In the genomic region with DNA sequence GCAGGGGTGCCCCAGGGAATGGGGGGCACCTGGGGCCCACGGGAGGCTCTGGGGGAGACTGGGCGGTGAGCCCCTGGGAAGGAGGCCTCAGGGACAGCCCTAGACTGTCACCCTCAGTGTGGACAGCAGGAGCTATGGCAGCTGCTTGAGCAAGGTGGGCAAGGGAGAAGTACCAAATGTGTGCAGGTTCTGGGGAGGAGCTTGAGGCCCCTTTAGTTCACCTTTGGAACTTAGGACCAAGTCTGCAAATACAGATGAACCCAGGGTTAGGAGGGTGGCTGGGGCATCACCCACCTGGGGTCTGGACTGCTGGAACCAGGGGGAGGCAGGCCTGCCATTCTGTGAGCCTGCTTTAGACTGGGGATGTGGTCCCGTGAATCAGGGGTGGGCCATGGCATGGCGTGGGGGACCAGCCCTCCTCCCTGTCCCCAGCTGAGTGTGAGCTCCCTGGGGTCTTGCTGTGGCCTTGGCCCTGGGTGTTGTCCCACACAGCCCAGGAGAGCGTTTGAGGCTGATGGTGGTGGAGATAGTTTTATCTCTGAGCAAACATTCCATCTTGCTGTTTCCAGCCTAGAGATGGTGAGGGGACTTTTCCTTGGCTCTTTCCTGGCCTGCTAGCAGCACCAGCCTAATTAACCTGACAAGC, we compare ENCODE assay signal across 24 cellular contexts.
DNase-seq lines count a peak whose midpoint lies in the region; ATAC-seq and TF ChIP-seq lines count a peak whose summit lies in the region.
"Had no signal": no experiment of that assay in that cellular context is flagged by ENCODE, and none has a peak within 500 bp of the region (broad histone marks: within the 10 kb centered on the region; RNA-seq: fewer than 3 reads in every experiment).

No MANE protein-coding gene starts in this region.

- no peak overlapping the region for H3K4me3 Mint-ChIP-seq in natural killer cell treated with Interleukin-12 subunit alpha and Interleukin-12 subunit beta and Interleukin-15 and Interleukin-18, amount 100 ng/mL, for 72 hours
- no peak overlapping the region for H3K4me3 Mint-ChIP-seq in natural killer cell
- H3K4me3 Mint-ChIP-seq: activated T-helper 1 cell treated with anti-CD3 and anti-CD28 coated beads, Interleukin-12 subunit alpha, Interleukin-12 subunit beta, Interleukin-2, Interleukin-4 antibody, amounts not matched to agents 30 ng/mL and 10 ng/mL and 1 ng/mL, durations not matched to agents 14 hours and 24 hours and 36 hours; central memory CD8-positive, alpha-beta T cell; nephron progenitor cell; T-cell had no signal

- no peak overlapping the region for H3K14ac ChIP-seq in neuronal stem cell (ENCODE audit: low read length)

- no peak overlapping the region for H3K27ac Mint-ChIP-seq in natural killer cell treated with Interleukin-12 subunit alpha and Interleukin-12 subunit beta and Interleukin-15 and Interleukin-18, amount 100 ng/mL, for 72 hours
- no peak overlapping the region for H3K27ac Mint-ChIP-seq in natural killer cell
- H3K27ac Mint-ChIP-seq: activated T-helper 1 cell treated with anti-CD3 and anti-CD28 coated beads, Interleukin-12 subunit alpha, Interleukin-12 subunit beta, Interleukin-2, Interleukin-4 antibody, amounts not matched to agents 30 ng/mL and 10 ng/mL and 1 ng/mL, durations not matched to agents 14 hours and 24 hours and 36 hours; nephron progenitor cell; T-cell had no signal

- no peaks in the 10 kb centered on the region for H3K79me1 ChIP-seq in neuronal stem cell (ENCODE audit: low read depth, low read length)

- no peaks in the 10 kb centered on the region for H3K36me3 ChIP-seq in neuronal stem cell (replicated peaks in 1 of 2; ENCODE audit: control insufficient read depth in 2 of 2, insufficient read depth in 2 of 2, low read length in 2 of 2)
- H3K36me3 ChIP-seq: SJSA1, tibial nerve had no signal

- ATAC-seq in natural killer cell treated with Interleukin-12 subunit alpha and Interleukin-12 subunit beta and Interleukin-15 and Interleukin-18, amount 100 ng/mL, for 72 hours = no peak
- no peak for ATAC-seq in natural killer cell
- ATAC-seq: Panc1, T-cell had no signal

- H3K4ac ChIP-seq in neuronal stem cell (ENCODE audit: low read length) = no peak overlapping the region

- H2BK15ac ChIP-seq in neuronal stem cell (ENCODE audit: low read length) = no peak overlapping the region

- H3K9me3 ChIP-seq in neuronal stem cell (replicated peaks in 1 of 2; ENCODE audit: control insufficient read depth in 2 of 2, insufficient read depth in 1 of 2, low read depth in 1 of 2, low read length in 2 of 2) = peaks cover 3 to 6% of the 10 kb centered on the region in 2 donors
- H3K9me3 ChIP-seq: tibial nerve had no signal

- peak overlapping the region; percentile 25 for H3K9ac ChIP-seq in neuronal stem cell (ENCODE audit: low read depth, low read length, poor library complexity)

- DNase-seq in natural killer cell treated with Interleukin-12 subunit alpha and Interleukin-12 subunit beta and Interleukin-15 and Interleukin-18, amount 100 ng/mL, for 72 hours (ENCODE audit: low spot score) = peak; percentile 26
- DNase-seq in natural killer cell (no peak), islet precursor cell (peak; percentile 51), neuronal stem cell (ENCODE audit: low spot score) (no peak), nucleus accumbens (lab: John Stamatoyannopoulos, UW) (no peak), substantia nigra (lab: John Stamatoyannopoulos, UW) (no peak), GOT3 (lab: John Stamatoyannopoulos, UW) (no peak), NCI-H82 (lab: John Stamatoyannopoulos, UW) (no peak)
- DNase-seq: ACHN; activated CD4-positive, alpha-beta T cell treated with anti-CD3 and anti-CD28 coated beads, Interleukin-2, amount 50 U/mL, for 48 hours; activated CD4-positive, CD25-positive, alpha-beta regulatory T cell; COR-L47; dermis blood vessel endothelial cell; GDM1; NCI-H187 treated with DMSO at 0.1 percent for 48 hours; NCI-H526 treated with DMSO at 0.1 percent for 48 hours; nephron progenitor cell had no signal

- peak overlapping the region; percentile 68 for H3K18ac ChIP-seq in neuronal stem cell (ENCODE audit: low read length)

- intact Hi-C loops in natural killer cell (cut with micrococcal nuclease) = no loop called here

- no peak overlapping the region for H3K23ac ChIP-seq in neuronal stem cell (ENCODE audit: low read depth, low read length, poor library complexity)

- no peak overlapping the region for H4K8ac ChIP-seq in neuronal stem cell (ENCODE audit: low read depth, low read length)

- no peaks in the 10 kb centered on the region for H3K36me3 Mint-ChIP-seq in natural killer cell treated with Interleukin-12 subunit alpha and Interleukin-12 subunit beta and Interleukin-15 and Interleukin-18, amount 100 ng/mL, for 72 hours
- no peaks in the 10 kb centered on the region for H3K36me3 Mint-ChIP-seq in natural killer cell
- H3K36me3 Mint-ChIP-seq: T-cell had no signal

- H3K4me1 Mint-ChIP-seq in natural killer cell treated with Interleukin-12 subunit alpha and Interleukin-12 subunit beta and Interleukin-15 and Interleukin-18, amount 100 ng/mL, for 72 hours (ENCODE audit: low read depth in 2 of 2) = peaks cover 0 to 4% of the 10 kb centered on the region in 2 donors
- H3K4me1 Mint-ChIP-seq in natural killer cell = no peaks in the 10 kb centered on the region
- H3K4me1 Mint-ChIP-seq: central memory CD8-positive, alpha-beta T cell had no signal

- H3K4me1 ChIP-seq in neuronal stem cell (ENCODE audit: control insufficient read depth in 2 of 2, insufficient read depth in 1 of 2, low read depth in 1 of 2, low read length in 2 of 2) = peaks cover 0 to 1% of the 10 kb centered on the region in 2 donors
- H3K4me1 ChIP-seq: SJSA1 had no signal

- no peak overlapping the region for H3K4me2 ChIP-seq in neuronal stem cell (ENCODE audit: insufficient read depth, low read length, poor library complexity, severe bottlenecking)

- no peak overlapping the region for H3K4me3 ChIP-seq in neuronal stem cell (ENCODE audit: low read length in 2 of 2)
- H3K4me3 ChIP-seq: BLaER1 treated with 17β-estradiol and CSF1 and Interleukin-3, amounts not matched to agents 10 nM and 100 nM; SJSA1; tibial nerve had no signal

- no peak overlapping the region for H2BK12ac ChIP-seq in neuronal stem cell (ENCODE audit: low read length)

- H2AK5ac ChIP-seq in neuronal stem cell (ENCODE audit: low read depth, low read length) = peak overlapping the region; percentile 77

- H3K27me3 ChIP-seq in neuronal stem cell (ENCODE audit: control insufficient read depth in 3 of 3, insufficient read depth in 3 of 3, low read depth in 1 of 3, low read length in 3 of 3) = no peaks in the 10 kb centered on the region
- H3K27me3 ChIP-seq: BLaER1 treated with 17β-estradiol and CSF1 and Interleukin-3, amounts not matched to agents 10 nM and 100 nM; tibial nerve had no signal

- H2AFZ ChIP-seq in neuronal stem cell (ENCODE audit: low read length) = no peak overlapping the region

- no peak overlapping the region for H3K27ac ChIP-seq in neuronal stem cell (replicated peaks; ENCODE audit: low read length)
- no peak overlapping the region for H3K27ac ChIP-seq in substantia nigra (ENCODE audit: low read depth, low read length, poor library complexity, severe bottlenecking)
- H3K27ac ChIP-seq: SJSA1, tibial nerve had no signal

- H2BK120ac ChIP-seq in neuronal stem cell (ENCODE audit: low read depth, low read length) = no peak overlapping the region

- H3K27me3 Mint-ChIP-seq in natural killer cell treated with Interleukin-12 subunit alpha and Interleukin-12 subunit beta and Interleukin-15 and Interleukin-18, amount 100 ng/mL, for 72 hours = no peaks in the 10 kb centered on the region
- H3K27me3 Mint-ChIP-seq in natural killer cell (ENCODE audit: low read depth in 2 of 2) = no peaks in the 10 kb centered on the region
- H3K27me3 Mint-ChIP-seq: central memory CD8-positive, alpha-beta T cell; T-cell had no signal

- no peaks in the 10 kb centered on the region for H3K9me3 Mint-ChIP-seq in natural killer cell treated with Interleukin-12 subunit alpha and Interleukin-12 subunit beta and Interleukin-15 and Interleukin-18, amount 100 ng/mL, for 72 hours
- no peaks in the 10 kb centered on the region for H3K9me3 Mint-ChIP-seq in natural killer cell
- H3K9me3 Mint-ChIP-seq: activated T-helper 1 cell treated with anti-CD3 and anti-CD28 coated beads, Interleukin-12 subunit alpha, Interleukin-12 subunit beta, Interleukin-2, Interleukin-4 antibody, amounts not matched to agents 30 ng/mL and 10 ng/mL and 1 ng/mL, durations not matched to agents 14 hours and 24 hours and 36 hours; central memory CD8-positive, alpha-beta T cell; nephron progenitor cell; T-cell had no signal

- WGBS in neuronal stem cell (ENCODE audit: extremely low coverage in 2 of 2, insufficient read length in 2 of 2, insufficient replicate concordance in 1 of 2), 2 donors = no CpG with 5 or more reads among the region's 5 CpGs

- no peak for TF ChIP-seq CTCF in natural killer cell (IDR thresholded peaks at IDR 0.05)

- no peak overlapping the region for H4K91ac ChIP-seq in neuronal stem cell (ENCODE audit: low read depth, low read length, poor library complexity)

- H2BK5ac ChIP-seq in neuronal stem cell (ENCODE audit: low read length) = no peak overlapping the region

Comparison
In these comparisons a context has a peak if more than half of its experiments do, and no peak if none do; other contexts are left out.
1. DNase-seq: peak in natural killer cell treated with Interleukin-12 subunit alpha and Interleukin-12 subunit beta and Interleukin-15 and Interleukin-18, amount 100 ng/mL, for 72 hours (single experiment) and islet precursor cell (single experiment); none in natural killer cell (single experiment), neuronal stem cell (single experiment), nucleus accumbens (0 of 56), substantia nigra (0 of 49), GOT3 (single experiment) and NCI-H82 (single experiment).